In genomic region chr1:223454959-223455358, GRCh38 we compare ENCODE assay signal across 32 cellular contexts.
A peak's percentile ranks its signal among the peaks of the same experiment; 100 is the strongest.
DNase-seq lines count a peak whose midpoint lies in the region; ATAC-seq and TF ChIP-seq lines count a peak whose summit lies in the region.
"Had no signal": no experiment of that assay in that cellular context is flagged by ENCODE, and none has a peak within 500 bp of the region (broad histone marks: within the 10 kb centered on the region; RNA-seq: fewer than 3 reads in every experiment).

No MANE protein-coding gene starts in this region.

- no peak overlapping the region for H2BK120ac ChIP-seq in trophoblast cell (ENCODE audit: insufficient read depth, low read length, poor library complexity)

- H3K9me3 ChIP-seq in trophoblast cell (ENCODE audit: insufficient read depth, low read depth, low read length) (no peaks in the 10 kb centered on the region), suprapubic skin (no peaks in the 10 kb centered on the region)
- H3K9me3 ChIP-seq: A549, BE2C, BLaER1, Caco-2 had no signal

- H4K91ac ChIP-seq in trophoblast cell (ENCODE audit: low read depth, low read length), result no peak overlapping the region

- no peak overlapping the region for H3K14ac ChIP-seq in trophoblast cell (ENCODE audit: low read length)

- peak; percentile 20 to 53 for ATAC-seq in natural killer cell treated with Interleukin-12 subunit alpha and Interleukin-12 subunit beta and Interleukin-15 and Interleukin-18, amount 100 ng/mL, for 72 hours
- ATAC-seq in natural killer cell (no peak), GM21390 (IDR thresholded peaks at IDR 0.05; ENCODE audit: unreplicated experiment) (no peak)
- ATAC-seq in stimulated activated memory B cell treated with anti-CD40 and anti-IgM and Interleukin-4, amounts not matched to agents 10 μg/mL and 1 μg/mL and 100 μg/mL, for 72 hours, result peak; percentile 31
- ATAC-seq: A549; CD8-positive, alpha-beta T cell had no signal

- H4K8ac ChIP-seq in trophoblast cell (ENCODE audit: low read depth, low read length), result no peak overlapping the region

- no peaks in the 10 kb centered on the region for H3K79me2 ChIP-seq in trophoblast cell (ENCODE audit: control insufficient read depth, insufficient read depth, low read length, poor library complexity)

- no peak for DNase-seq in natural killer cell treated with Interleukin-12 subunit alpha and Interleukin-12 subunit beta and Interleukin-15 and Interleukin-18, amount 100 ng/mL, for 72 hours (ENCODE audit: low spot score)
- DNase-seq in natural killer cell (no peak), trophoblast cell (no peak), suprapubic skin (ENCODE audit: low spot score in 2 of 2) (no peak)
- DNase-seq: 8988T; ACHN; AML-193; BE2C; C1 segment of cervical spinal cord; Caco-2; Calu3; CD4-positive, alpha-beta memory T cell; CD4-positive, alpha-beta T cell; CD4-positive, CD25-positive, alpha-beta regulatory T cell; CD8-positive, alpha-beta memory T cell; CD8-positive, alpha-beta T cell; COR-L47; DMS 273 treated with DMSO at 0.1 percent for 48 hours; DMS153; DMS53; DMS79; DND-41; EL had no signal

- no peak overlapping the region for H2BK12ac ChIP-seq in trophoblast cell (ENCODE audit: low read length)

- no peak overlapping the region for H3K9ac ChIP-seq in trophoblast cell (ENCODE audit: low read length)
- H3K9ac ChIP-seq: BLaER1; BLaER1 treated with 17β-estradiol and CSF1 and Interleukin-3, amounts not matched to agents 10 nM and 100 nM had no signal

- TF ChIP-seq POLR2A in suprapubic skin (IDR thresholded peaks at IDR 0.05), result no peak

- TF ChIP-seq CTCF in natural killer cell (IDR thresholded peaks at IDR 0.05) (no peak), suprapubic skin (IDR thresholded peaks at IDR 0.05) (no peak)

- H3K4me1 Mint-ChIP-seq in natural killer cell treated with Interleukin-12 subunit alpha and Interleukin-12 subunit beta and Interleukin-15 and Interleukin-18, amount 100 ng/mL, for 72 hours (ENCODE audit: low read depth in 2 of 2), result no peaks in the 10 kb centered on the region
- H3K4me1 Mint-ChIP-seq in natural killer cell, result no peaks in the 10 kb centered on the region
- H3K4me1 Mint-ChIP-seq in stimulated activated memory B cell treated with anti-CD40 and anti-IgM and Interleukin-4, amounts not matched to agents 10 μg/mL and 1 μg/mL and 100 μg/mL, for 72 hours, result no peaks in the 10 kb centered on the region
- H3K4me1 Mint-ChIP-seq: B cell; CD14-positive monocyte; CD4-positive, alpha-beta memory T cell; CD4-positive, CD25-positive, alpha-beta regulatory T cell; CD8-positive, alpha-beta memory T cell had no signal

- H4K12ac ChIP-seq in trophoblast cell (ENCODE audit: low read depth, low read length), result no peak overlapping the region

- H3K4me3 ChIP-seq in trophoblast cell (ENCODE audit: low read depth, low read length), result no peak overlapping the region
- H3K4me3 ChIP-seq in suprapubic skin, result no peak overlapping the region
- H3K4me3 ChIP-seq: A549; BLaER1; BLaER1 treated with 17β-estradiol and CSF1 and Interleukin-3, amounts not matched to agents 10 nM and 100 nM had no signal

- H2AFZ ChIP-seq in trophoblast cell (ENCODE audit: insufficient read depth, low read length, poor library complexity), result no peak overlapping the region

- H3K9me3 Mint-ChIP-seq in natural killer cell treated with Interleukin-12 subunit alpha and Interleukin-12 subunit beta and Interleukin-15 and Interleukin-18, amount 100 ng/mL, for 72 hours, result no peaks in the 10 kb centered on the region
- H3K9me3 Mint-ChIP-seq in natural killer cell, result no peaks in the 10 kb centered on the region
- H3K9me3 Mint-ChIP-seq in stimulated activated memory B cell treated with anti-CD40 and anti-IgM and Interleukin-4, amounts not matched to agents 10 μg/mL and 1 μg/mL and 100 μg/mL, for 72 hours, result no peaks in the 10 kb centered on the region
- H3K9me3 Mint-ChIP-seq: CD4-positive, alpha-beta memory T cell; CD4-positive, alpha-beta T cell; CD8-positive, alpha-beta memory T cell had no signal

- no peaks in the 10 kb centered on the region for H3K79me1 ChIP-seq in trophoblast cell (ENCODE audit: low read length)

- no peak overlapping the region for H3K4ac ChIP-seq in trophoblast cell (ENCODE audit: low read depth, low read length)

- no peak overlapping the region for H3K18ac ChIP-seq in trophoblast cell (ENCODE audit: low read length)

- H3K27me3 Mint-ChIP-seq in natural killer cell treated with Interleukin-12 subunit alpha and Interleukin-12 subunit beta and Interleukin-15 and Interleukin-18, amount 100 ng/mL, for 72 hours, result no peaks in the 10 kb centered on the region
- H3K27me3 Mint-ChIP-seq in natural killer cell (ENCODE audit: low read depth in 2 of 2), result peaks cover 0 to 5% of the 10 kb centered on the region in 2 donors
- H3K27me3 Mint-ChIP-seq in stimulated activated memory B cell treated with anti-CD40 and anti-IgM and Interleukin-4, amounts not matched to agents 10 μg/mL and 1 μg/mL and 100 μg/mL, for 72 hours, result no peaks in the 10 kb centered on the region
- H3K27me3 Mint-ChIP-seq: B cell; CD4-positive, alpha-beta T cell had no signal

- H3K27ac ChIP-seq in trophoblast cell (ENCODE audit: low read depth, low read length) (no peak overlapping the region), suprapubic skin (no peak overlapping the region)
- H3K27ac ChIP-seq: 22Rv1; A549; BLaER1; BLaER1 treated with 17β-estradiol and CSF1 and Interleukin-3, amounts not matched to agents 10 nM and 100 nM; C4-2B had no signal

- H3K27me3 ChIP-seq in trophoblast cell (ENCODE audit: insufficient read depth, low read length) (no peaks in the 10 kb centered on the region), suprapubic skin (no peaks in the 10 kb centered on the region)
- H3K27me3 ChIP-seq: BE2C; BLaER1; BLaER1 treated with 17β-estradiol and CSF1 and Interleukin-3, amounts not matched to agents 10 nM and 100 nM had no signal

- no peaks in the 10 kb centered on the region for H3K36me3 Mint-ChIP-seq in natural killer cell treated with Interleukin-12 subunit alpha and Interleukin-12 subunit beta and Interleukin-15 and Interleukin-18, amount 100 ng/mL, for 72 hours
- H3K36me3 Mint-ChIP-seq in natural killer cell, result no peaks in the 10 kb centered on the region
- H3K36me3 Mint-ChIP-seq in stimulated activated memory B cell treated with anti-CD40 and anti-IgM and Interleukin-4, amounts not matched to agents 10 μg/mL and 1 μg/mL and 100 μg/mL, for 72 hours, result no peaks in the 10 kb centered on the region
- H3K36me3 Mint-ChIP-seq: CD14-positive monocyte; CD4-positive, alpha-beta memory T cell; CD4-positive, CD25-positive, alpha-beta regulatory T cell; CD8-positive, alpha-beta memory T cell; CD8-positive, alpha-beta T cell had no signal

- no peak for TF ChIP-seq EP300 in suprapubic skin (IDR thresholded peaks at IDR 0.05)

- H3K4me2 ChIP-seq in trophoblast cell (ENCODE audit: low read length), result no peak overlapping the region
- H3K4me2 ChIP-seq: A549, BLaER1 had no signal

- no peaks in the 10 kb centered on the region for H3K4me1 ChIP-seq in trophoblast cell (ENCODE audit: control insufficient read depth in 1 of 2, insufficient read depth in 2 of 2, low read length in 2 of 2)
- H3K4me1 ChIP-seq in suprapubic skin, result no peaks in the 10 kb centered on the region
- H3K4me1 ChIP-seq: A549, BE2C, BLaER1, Caco-2 had no signal

- no peak overlapping the region for H3K27ac Mint-ChIP-seq in natural killer cell treated with Interleukin-12 subunit alpha and Interleukin-12 subunit beta and Interleukin-15 and Interleukin-18, amount 100 ng/mL, for 72 hours
- H3K27ac Mint-ChIP-seq in natural killer cell, result no peak overlapping the region
- H3K27ac Mint-ChIP-seq in stimulated activated memory B cell treated with anti-CD40 and anti-IgM and Interleukin-4, amounts not matched to agents 10 μg/mL and 1 μg/mL and 100 μg/mL, for 72 hours, result no peak overlapping the region
- H3K27ac Mint-ChIP-seq: B cell; CD4-positive, alpha-beta memory T cell; CD4-positive, alpha-beta T cell; CD4-positive, CD25-positive, alpha-beta regulatory T cell; CD8-positive, alpha-beta T cell had no signal

- no peak overlapping the region for H3K4me3 Mint-ChIP-seq in natural killer cell treated with Interleukin-12 subunit alpha and Interleukin-12 subunit beta and Interleukin-15 and Interleukin-18, amount 100 ng/mL, for 72 hours
- H3K4me3 Mint-ChIP-seq in natural killer cell, result no peak overlapping the region
- no peak overlapping the region for H3K4me3 Mint-ChIP-seq in stimulated activated memory B cell treated with anti-CD40 and anti-IgM and Interleukin-4, amounts not matched to agents 10 μg/mL and 1 μg/mL and 100 μg/mL, for 72 hours
- H3K4me3 Mint-ChIP-seq: B cell; CD14-positive monocyte; CD4-positive, alpha-beta memory T cell; CD4-positive, alpha-beta T cell; CD4-positive, CD25-positive, alpha-beta regulatory T cell; CD8-positive, alpha-beta memory T cell; CD8-positive, alpha-beta T cell had no signal

- peak overlapping the region; percentile 46 for H3K23ac ChIP-seq in trophoblast cell (ENCODE audit: low read length)

- H2AK5ac ChIP-seq in trophoblast cell (ENCODE audit: low read length), result no peak overlapping the region

- H3K36me3 ChIP-seq in trophoblast cell (ENCODE audit: control insufficient read depth in 1 of 2, insufficient read depth in 2 of 2, low read length in 2 of 2), result no peaks in the 10 kb centered on the region
- no peaks in the 10 kb centered on the region for H3K36me3 ChIP-seq in suprapubic skin
- H3K36me3 ChIP-seq: BE2C; BLaER1; BLaER1 treated with 17β-estradiol and CSF1 and Interleukin-3, amounts not matched to agents 10 nM and 100 nM had no signal

- H2BK5ac ChIP-seq in trophoblast cell (ENCODE audit: low read depth, low read length, poor library complexity), result no peak overlapping the region

- no CpG with 5 or more reads among the region's 2 CpGs for WGBS in trophoblast cell (ENCODE audit: extremely low coverage, insufficient coverage, insufficient read length)
- 79% methylated on average over 2 of the region's 2 CpGs for WGBS in suprapubic skin

- intact Hi-C loops in natural killer cell (cut with micrococcal nuclease), result no loop called here

Comparison
In these comparisons a context has a peak if more than half of its experiments do, and no peak if none do; other contexts are left out.
1. ATAC-seq: peak in natural killer cell treated with Interleukin-12 subunit alpha and Interleukin-12 subunit beta and Interleukin-15 and Interleukin-18, amount 100 ng/mL, for 72 hours (2 of 2) and stimulated activated memory B cell treated with anti-CD40 and anti-IgM and Interleukin-4, amounts not matched to agents 10 μg/mL and 1 μg/mL and 100 μg/mL, for 72 hours (single experiment); none in natural killer cell (0 of 3) and GM21390 (single experiment).